Comparison of ENCODE assay signal across 7 cellular contexts in the genomic region with DNA sequence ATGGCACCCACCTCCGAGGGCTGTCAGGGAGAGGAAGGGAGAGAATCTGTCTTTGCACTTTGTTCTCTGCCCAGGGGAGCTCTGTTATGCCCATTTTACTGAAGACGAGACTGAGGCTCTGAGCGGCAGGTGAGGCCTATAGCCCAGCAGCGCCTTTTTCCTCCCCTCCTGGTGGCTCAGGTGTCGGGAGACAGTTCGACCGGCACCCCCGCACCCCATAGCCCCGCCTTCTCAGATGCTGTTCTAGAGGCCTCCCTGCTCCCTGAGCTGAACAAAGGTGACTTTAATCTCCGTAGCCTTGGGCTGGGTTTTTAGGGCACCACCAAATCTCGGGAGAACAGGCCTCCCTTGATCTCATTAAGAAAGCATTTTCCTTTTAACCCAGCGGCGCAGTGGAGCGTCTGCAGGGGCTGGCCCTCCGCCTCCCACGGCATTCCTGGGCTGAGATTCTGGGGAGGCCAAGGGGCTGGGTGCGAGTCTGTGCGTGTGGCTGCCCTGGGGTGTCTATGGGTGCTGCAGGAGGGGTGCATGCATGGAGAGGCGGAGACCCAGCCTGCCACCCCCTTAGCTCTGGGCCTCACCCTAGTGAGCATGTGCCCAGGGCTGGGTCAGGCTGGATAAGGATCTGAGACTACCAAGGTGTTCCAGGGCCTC. TPM values are rescaled to one million over a fixed set of nuclear protein-coding genes. Genes with fewer than 3 reads are reported as not detected.
DNase-seq lines count a peak whose midpoint lies in the region; TF ChIP-seq lines count a peak whose summit lies in the region.

No MANE protein-coding gene starts in this region.

- H3K36me3 ChIP-seq in colonic mucosa (no peaks in the 10 kb centered on the region), muscle layer of colon (ENCODE audit: insufficient read depth, low read length) (no peaks in the 10 kb centered on the region)

- H3K9me3 ChIP-seq in colonic mucosa (no peaks in the 10 kb centered on the region), muscle layer of colon (ENCODE audit: low read length) (no peaks in the 10 kb centered on the region)

- intact Hi-C loops in colonic mucosa (cut with DNase I) = no loop called here

- H3K4me1 ChIP-seq in colonic mucosa (peaks cover 46% of the 10 kb centered on the region), muscle layer of colon (ENCODE audit: insufficient read depth, low read length) (peaks cover 5% of the 10 kb centered on the region)

- DNase-seq in GM03348 (ENCODE audit: low spot score) = peak; percentile 59
- DNase-seq in NCI-H82 treated with DMSO at 0.1 percent for 48 hours (lab: John Stamatoyannopoulos, UW; ENCODE audit: unreplicated experiment) = peak; percentile 78
- peak; percentile 83 for DNase-seq in colonic mucosa
- DNase-seq in MV-4-11 (lab: John Stamatoyannopoulos, UW) = no peak
- DNase-seq in HCEC 1CT = no peak
- no peak for DNase-seq in GM13977 (ENCODE audit: low spot score)

- H3K27ac ChIP-seq in colonic mucosa (peak overlapping the region; percentile 82), muscle layer of colon (ENCODE audit: low read depth, low read length) (no peak overlapping the region)

- TF ChIP-seq CTCF in colonic mucosa (IDR thresholded peaks at IDR 0.05) (no peak), GM13977 (IDR thresholded peaks at IDR 0.05; ENCODE audit: extremely low read depth, insufficient read depth, missing control alignments) (no peak)

- no peaks in the 10 kb centered on the region for H3K27me3 ChIP-seq in colonic mucosa
- peaks cover 18 to 69% of the 10 kb centered on the region in 2 donors for H3K27me3 ChIP-seq in muscle layer of colon (ENCODE audit: control insufficient read depth in 1 of 2, insufficient read depth in 2 of 2, low read length in 2 of 2)

- H3K9ac ChIP-seq in colonic mucosa (ENCODE audit: low read depth in 2 of 2, low read length in 2 of 2) (peak overlapping the region; percentile 89 to 98), muscle layer of colon (ENCODE audit: low read length) (no peak overlapping the region)

- in situ Hi-C loops in GM13977 (cut with MboI; ENCODE audit: low pct_unique_long_range_greater_than_20kb, low sequenced_read_pairs, unreplicated experiment) = no loop called here

- H3K4me3 ChIP-seq in colonic mucosa = peak overlapping the region; percentile 53
- H3K4me3 ChIP-seq in muscle layer of colon (ENCODE audit: low read depth in 1 of 2, low read length in 2 of 2) = peak overlapping the region; percentile 21 to 41

RNA-seq across cellular contexts. Expression of gene LFNG, which starts 3.3 kb away (rescaled TPM):
- 100 to 1,000 TPM in 1 of 2 donors, 10 to 100 TPM in 1; 61.4 to 105 TPM for total RNA-seq in colonic mucosa

RNA-seq across cellular contexts. Expression of gene BRAT1, which starts 32.4 kb away (rescaled TPM):
- total RNA-seq in colonic mucosa = 10 to 100 TPM; 19.3 to 40.0 TPM

RNA-seq across cellular contexts. Expression of gene IQCE, which starts 35.9 kb away (rescaled TPM):
- total RNA-seq in colonic mucosa = 10 to 100 TPM; 23.2 to 36.3 TPM

RNA-seq across cellular contexts. Expression of gene GRIFIN, which starts 46.7 kb away (rescaled TPM):
- not detected for total RNA-seq in colonic mucosa

Comparison
In these comparisons a context has a peak if more than half of its experiments do, and no peak if none do; other contexts are left out.
1. DNase-seq: peak in GM03348 (single experiment), NCI-H82 treated with DMSO at 0.1 percent for 48 hours (single experiment) and colonic mucosa (single experiment); none in MV-4-11 (single experiment), HCEC 1CT (single experiment) and GM13977 (single experiment).